In genomic region chr19:30552593-30552992, GRCh38 we compare ENCODE assay signal across 19 cellular contexts.
DNase-seq lines count a peak whose midpoint lies in the region; ATAC-seq, FAIRE-seq and TF ChIP-seq lines count a peak whose summit lies in the region.
"Had no signal": no experiment of that assay in that cellular context is flagged by ENCODE, and none has a peak within 500 bp of the region (broad histone marks: within the 10 kb centered on the region; RNA-seq: fewer than 3 reads in every experiment).

No MANE protein-coding gene starts in this region.

- peak; percentile 66 for FAIRE-seq in D721Med (lab: Jason Lieb, UNC)
- FAIRE-seq: HTR-8/SVneo, K562 had no signal

- H3K4me1 Mint-ChIP-seq in stimulated activated naive B cell treated with anti-CD40 and anti-IgM and Interleukin-4, amounts not matched to agents 10 μg/mL and 1 μg/mL and 100 μg/mL, for 72 hours = no peaks in the 10 kb centered on the region
- H3K4me1 Mint-ChIP-seq: B cell had no signal

- H3K27me3 ChIP-seq in dorsolateral prefrontal cortex = peaks cover 0 to 4% (median 0%) of the 10 kb centered on the region in 45 donors
- H3K27me3 ChIP-seq: BLaER1 treated with 17β-estradiol and CSF1 and Interleukin-3, amounts not matched to agents 10 nM and 100 nM had no signal

- H3K36me3 Mint-ChIP-seq in stimulated activated naive B cell treated with anti-CD40 and anti-IgM and Interleukin-4, amounts not matched to agents 10 μg/mL and 1 μg/mL and 100 μg/mL, for 72 hours = no peaks in the 10 kb centered on the region
- H3K36me3 Mint-ChIP-seq: CD8-positive, alpha-beta T cell had no signal

- peak; percentile 32 for DNase-seq in D721Med (ENCODE audit: insufficient read length, low spot score)
- DNase-seq in NCI-H82 (lab: John Stamatoyannopoulos, UW) = peak; percentile 87
- no peak for DNase-seq in dorsolateral prefrontal cortex
- no peak for DNase-seq in stimulated activated naive B cell treated with anti-CD40 and anti-IgM and Interleukin-4, amounts not matched to agents 10 μg/mL and 1 μg/mL and 100 μg/mL, for 72 hours
- DNase-seq in NCI-H187 treated with DMSO at 0.1 percent for 48 hours (lab: John Stamatoyannopoulos, UW) = no peak
- DNase-seq in GM10266 (ENCODE audit: extremely low spot score) = no peak
- DNase-seq in COLO668 (lab: John Stamatoyannopoulos, UW; ENCODE audit: unreplicated experiment) = no peak
- DNase-seq: CD8-positive, alpha-beta T cell; COR-L47; DMS153; DMS79; GDM1; GM23248; IMR-90 had no signal

- peak overlapping the region; percentile 33 for H3K27ac Mint-ChIP-seq in stimulated activated naive B cell treated with anti-CD40 and anti-IgM and Interleukin-4, amounts not matched to agents 10 μg/mL and 1 μg/mL and 100 μg/mL, for 72 hours
- H3K27ac Mint-ChIP-seq: B cell; CD8-positive, alpha-beta T cell had no signal

- no peaks in the 10 kb centered on the region for H3K9me3 Mint-ChIP-seq in stimulated activated naive B cell treated with anti-CD40 and anti-IgM and Interleukin-4, amounts not matched to agents 10 μg/mL and 1 μg/mL and 100 μg/mL, for 72 hours
- H3K9me3 Mint-ChIP-seq: CD8-positive, alpha-beta T cell had no signal

- no peak overlapping the region for H3K4me3 Mint-ChIP-seq in stimulated activated naive B cell treated with anti-CD40 and anti-IgM and Interleukin-4, amounts not matched to agents 10 μg/mL and 1 μg/mL and 100 μg/mL, for 72 hours
- H3K4me3 Mint-ChIP-seq: B cell; CD8-positive, alpha-beta T cell had no signal

- no peaks in the 10 kb centered on the region for H3K27me3 Mint-ChIP-seq in stimulated activated naive B cell treated with anti-CD40 and anti-IgM and Interleukin-4, amounts not matched to agents 10 μg/mL and 1 μg/mL and 100 μg/mL, for 72 hours
- H3K27me3 Mint-ChIP-seq: B cell had no signal

- no peak overlapping the region for H3K4me3 ChIP-seq in dorsolateral prefrontal cortex
- H3K4me3 ChIP-seq: BLaER1 treated with 17β-estradiol and CSF1 and Interleukin-3, amounts not matched to agents 10 nM and 100 nM; GM23248; HAP-1; K562 had no signal

- intact Hi-C loops in dorsolateral prefrontal cortex (cut with DNase I) = loop anchor here in 1 of 2 donors (10.0 kb wide), 1 partner anchor 328 kb away; no protein-coding TSS in a partner anchor

- peak overlapping the region in 30 of 59 donors; percentile 1 to 99 (median 66) for H3K27ac ChIP-seq in dorsolateral prefrontal cortex
- H3K27ac ChIP-seq: GM23248 had no signal

- no peak for ATAC-seq in stimulated activated naive B cell treated with anti-CD40 and anti-IgM and Interleukin-4, amounts not matched to agents 10 μg/mL and 1 μg/mL and 100 μg/mL, for 72 hours (replicated peaks)
- ATAC-seq: CD8-positive, alpha-beta T cell; K562 had no signal

- no peak for TF ChIP-seq CTCF in D721Med (IDR thresholded peaks at IDR 0.05; ENCODE audit: insufficient read depth, missing control alignments)
- no peak for TF ChIP-seq CTCF in dorsolateral prefrontal cortex (IDR thresholded peaks at IDR 0.05 in 54 of 56, conservative IDR thresholded peaks at IDR 0.05 in 2 of 56; ENCODE audit: low read depth in 1 of 56, partially characterized antibody in 56 of 56)
- TF ChIP-seq CTCF in GM10266 (IDR thresholded peaks at IDR 0.05; ENCODE audit: control insufficient read depth, insufficient read depth, low read depth, missing control alignments) = no peak

Comparison
In these comparisons a context has a peak if more than half of its experiments do, and no peak if none do; other contexts are left out.
1. DNase-seq: peak in D721Med (single experiment) and NCI-H82 (single experiment); none in dorsolateral prefrontal cortex (0 of 10), stimulated activated naive B cell treated with anti-CD40 and anti-IgM and Interleukin-4, amounts not matched to agents 10 μg/mL and 1 μg/mL and 100 μg/mL, for 72 hours (single experiment), NCI-H187 treated with DMSO at 0.1 percent for 48 hours (single experiment), GM10266 (single experiment) and COLO668 (single experiment).